ENCODE assay signal across 2 cellular contexts in the genomic region with DNA sequence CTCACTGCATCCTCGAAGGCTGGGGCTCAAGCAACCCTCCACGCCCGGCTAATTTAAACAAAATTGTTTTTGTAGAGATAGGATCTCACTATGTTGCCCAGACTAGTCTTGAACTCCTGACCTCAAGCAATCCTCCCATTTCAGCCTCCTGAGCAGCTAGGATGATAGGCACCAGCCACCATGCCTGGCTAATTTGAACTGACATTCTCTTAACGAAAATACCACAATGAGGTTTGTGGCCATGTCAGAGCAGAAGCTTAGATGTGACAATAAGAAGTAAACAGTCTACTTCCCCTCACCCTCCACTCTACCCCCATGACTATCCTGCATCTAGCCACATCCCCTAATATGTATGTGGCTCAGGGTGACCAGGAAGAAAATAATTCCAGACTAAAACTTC.
TF ChIP-seq lines count a peak whose summit lies in the region.

No MANE protein-coding gene starts in this region.

TF ChIP-seq in IMR-90, 13 proteins besides CTCF, POLR2A, EP300 and RAD21:
- TF ChIP-seq, protein P1, sequence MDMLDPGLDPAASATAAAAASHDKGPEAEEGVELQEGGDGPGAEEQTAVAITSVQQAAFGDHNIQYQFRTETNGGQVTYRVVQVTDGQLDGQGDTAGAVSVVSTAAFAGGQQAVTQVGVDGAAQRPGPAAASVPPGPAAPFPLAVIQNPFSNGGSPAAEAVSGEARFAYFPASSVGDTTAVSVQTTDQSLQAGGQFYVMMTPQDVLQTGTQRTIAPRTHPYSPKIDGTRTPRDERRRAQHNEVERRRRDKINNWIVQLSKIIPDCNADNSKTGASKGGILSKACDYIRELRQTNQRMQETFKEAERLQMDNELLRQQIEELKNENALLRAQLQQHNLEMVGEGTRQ (IDR thresholded peaks at IDR 0.05; ENCODE audit: low read depth, low read length): no peak
- TF ChIP-seq, protein P2, sequence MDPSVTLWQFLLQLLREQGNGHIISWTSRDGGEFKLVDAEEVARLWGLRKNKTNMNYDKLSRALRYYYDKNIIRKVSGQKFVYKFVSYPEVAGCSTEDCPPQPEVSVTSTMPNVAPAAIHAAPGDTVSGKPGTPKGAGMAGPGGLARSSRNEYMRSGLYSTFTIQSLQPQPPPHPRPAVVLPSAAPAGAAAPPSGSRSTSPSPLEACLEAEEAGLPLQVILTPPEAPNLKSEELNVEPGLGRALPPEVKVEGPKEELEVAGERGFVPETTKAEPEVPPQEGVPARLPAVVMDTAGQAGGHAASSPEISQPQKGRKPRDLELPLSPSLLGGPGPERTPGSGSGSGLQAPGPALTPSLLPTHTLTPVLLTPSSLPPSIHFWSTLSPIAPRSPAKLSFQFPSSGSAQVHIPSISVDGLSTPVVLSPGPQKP (IDR thresholded peaks at IDR 0.05; ENCODE audit: borderline replicate concordance, low read depth, low read length): no peak
- TF ChIP-seq MAZ (IDR thresholded peaks at IDR 0.05; ENCODE audit: borderline replicate concordance, low read depth, low read length) (no peak), NFE2L2 (IDR thresholded peaks at IDR 0.05; ENCODE audit: low read depth, low read length) (no peak), RFX5 (IDR thresholded peaks at IDR 0.05; ENCODE audit: low read depth, low read length) (no peak), SMC3 (IDR thresholded peaks at IDR 0.05; ENCODE audit: low read depth, low read length) (no peak), MAFK (IDR thresholded peaks at IDR 0.05; ENCODE audit: low read depth, low read length) (no peak), CHD1 (IDR thresholded peaks at IDR 0.05; ENCODE audit: low read depth, low read length) (no peak), RCOR1 (IDR thresholded peaks at IDR 0.05; ENCODE audit: insufficient replicate concordance, low read length) (no peak), BHLHE40 (IDR thresholded peaks at IDR 0.05; ENCODE audit: low read depth, low read length) (no peak), FOS (IDR thresholded peaks at IDR 0.05; ENCODE audit: low read depth, low read length) (no peak), MXI1 (IDR thresholded peaks at IDR 0.05; ENCODE audit: borderline replicate concordance, low read depth, low read length) (no peak), CEBPB (IDR thresholded peaks at IDR 0.05; ENCODE audit: low read depth, low read length) (no peak)

TF ChIP-seq in H1, 55 proteins besides CTCF, POLR2A, EP300 and RAD21:
- TF ChIP-seq NRF1 (IDR thresholded peaks at IDR 0.05; ENCODE audit: low read depth, low read length) (no peak), TEAD4 (IDR thresholded peaks at IDR 0.05; ENCODE audit: low read depth, low read length) (no peak), BCL11A (IDR thresholded peaks at IDR 0.05; ENCODE audit: low read depth in 2 of 2, low read length in 2 of 2) (no peak), PHF8 (conservative IDR thresholded peaks at IDR 0.05; ENCODE audit: low read depth, low read length) (no peak), YY1 (IDR thresholded peaks at IDR 0.05; ENCODE audit: low read depth, low read length) (no peak), BACH1 (IDR thresholded peaks at IDR 0.05; ENCODE audit: low read length) (no peak), TBP (IDR thresholded peaks at IDR 0.05; ENCODE audit: low read depth, low read length) (no peak)
TF ChIP-seq in H1: peak in this region for 0.
